8 cellular contexts compared by ENCODE assay signal in genomic region chr19:32404213-32404938, GRCh38. TPM values are rescaled to one million over a fixed set of nuclear protein-coding genes. Genes with fewer than 3 reads are reported as not detected.
DNase-seq lines count a peak whose midpoint lies in the region; ATAC-seq and TF ChIP-seq lines count a peak whose summit lies in the region.

No MANE protein-coding gene starts in this region.

- no peak for TF ChIP-seq POLR2A in adrenal gland (IDR thresholded peaks at IDR 0.05)
- no peak for TF ChIP-seq POLR2A in tibial nerve (IDR thresholded peaks at IDR 0.05)

- 64 to 72% (median 69%) methylated on average over 20 of the region's 20 CpGs for WGBS in adrenal gland, 4 donors
- WGBS in tibial nerve, 2 donors = 61 to 66% methylated on average over 20 of the region's 20 CpGs

- H3K27me3 ChIP-seq in cardiac muscle cell (no peaks in the 10 kb centered on the region), adrenal gland (no peaks in the 10 kb centered on the region), left lung (no peaks in the 10 kb centered on the region), tibial nerve (no peaks in the 10 kb centered on the region)

- DNase-seq in cardiac muscle cell (ENCODE audit: low read depth in 1 of 2, low spot score in 1 of 2) = peak in 1 of 2 donors; percentile 42
- no peak for DNase-seq in Right ventricle myocardium superior
- no peak for DNase-seq in adrenal gland
- no peak for DNase-seq in left lung
- DNase-seq in tibial nerve (ENCODE audit: low spot score in 2 of 2) = no peak
- DNase-seq in posterior cingulate gyrus = no peak
- DNase-seq in germinal center (ENCODE audit: low spot score) = no peak
- DNase-seq in SHP77 treated with DMSO at 0.1 percent for 48 hours (lab: John Stamatoyannopoulos, UW) = no peak

- TF ChIP-seq CTCF in cardiac muscle cell (IDR thresholded peaks at IDR 0.05; ENCODE audit: low read depth, low read length) = no peak
- no peak for TF ChIP-seq CTCF in adrenal gland (IDR thresholded peaks at IDR 0.05)
- no peak for TF ChIP-seq CTCF in left lung (IDR thresholded peaks at IDR 0.05)
- TF ChIP-seq CTCF in tibial nerve (IDR thresholded peaks at IDR 0.05) = no peak

- ATAC-seq in Right ventricle myocardium superior (ENCODE audit: poor library complexity) (no peak), left lung (no peak)

- peak overlapping the region; percentile 62 for H3K4me3 ChIP-seq in cardiac muscle cell
- peak overlapping the region in 2 of 4 donors; percentile 80 to 99 for H3K4me3 ChIP-seq in adrenal gland
- peak overlapping the region; percentile 61 to 84 for H3K4me3 ChIP-seq in left lung
- peak overlapping the region; percentile 76 to 99 (median 90) for H3K4me3 ChIP-seq in tibial nerve

- H3K27ac ChIP-seq in cardiac muscle cell (peak overlapping the region; percentile 97), adrenal gland (peak overlapping the region; percentile 84 to 98 (median 95)), left lung (peak overlapping the region; percentile 97 to 100), tibial nerve (peak overlapping the region in 3 of 4 donors; percentile 96 to 100 (median 99))

- no peaks in the 10 kb centered on the region for H3K36me3 ChIP-seq in cardiac muscle cell
- H3K36me3 ChIP-seq in adrenal gland (replicated peaks in 1 of 2) = peaks cover 0 to 3% of the 10 kb centered on the region in 2 donors
- peaks cover 0 to 9% of the 10 kb centered on the region in 2 donors for H3K36me3 ChIP-seq in left lung
- H3K36me3 ChIP-seq in tibial nerve = peaks cover 0 to 8% (median 3%) of the 10 kb centered on the region in 3 donors

- intact Hi-C loops in Right ventricle myocardium superior (cut with DNase I) = loop anchor here (10.0 kb wide), 1 partner anchor 60 kb away; the partner anchor contains the start of gene ZNF507
- intact Hi-C loops in adrenal gland (cut with DNase I) = no loop called here
- intact Hi-C loops in left lung (cut with DNase I) = no loop called here
- intact Hi-C loops in posterior cingulate gyrus (cut with DNase I) = loop anchor here (10.0 kb wide), 1 partner anchor 170 kb away; no protein-coding TSS in a partner anchor

- H3K4me1 ChIP-seq in cardiac muscle cell (ENCODE audit: low read depth) = peaks cover 19% of the 10 kb centered on the region
- H3K4me1 ChIP-seq in adrenal gland (replicated peaks in 1 of 2) = peaks cover 6 to 22% of the 10 kb centered on the region in 2 donors
- H3K4me1 ChIP-seq in left lung = peaks cover 8 to 37% of the 10 kb centered on the region in 2 donors
- H3K4me1 ChIP-seq in tibial nerve = peaks cover 0 to 34% (median 15%) of the 10 kb centered on the region in 4 donors

- H3K9me3 ChIP-seq in cardiac muscle cell (ENCODE audit: low read depth) = no peaks in the 10 kb centered on the region
- H3K9me3 ChIP-seq in adrenal gland (replicated peaks in 1 of 3) = no peaks in the 10 kb centered on the region
- no peaks in the 10 kb centered on the region for H3K9me3 ChIP-seq in left lung
- no peaks in the 10 kb centered on the region for H3K9me3 ChIP-seq in tibial nerve

- TF ChIP-seq EP300 in tibial nerve (IDR thresholded peaks at IDR 0.05) = no peak

RNA-seq across cellular contexts. Expression of gene DPY19L3, which starts 1.2 kb away (rescaled TPM):
- total RNA-seq in cardiac muscle cell (39.2 and 64.3 TPM in 2 replicates), Right ventricle myocardium superior (6.5 TPM), adrenal gland (10 to 100 TPM; 19.6 to 31.0 (median 25.6) TPM), left lung (10 to 100 TPM; 31.5 to 44.9 TPM), tibial nerve (10 to 100 TPM; 19.4 to 95.7 (median 39.6) TPM)
- polyA plus RNA-seq in cardiac muscle cell (12.5 and 17.8 TPM in 2 replicates), adrenal gland (10 to 100 TPM in 1 of 3 donors, 1 to 10 TPM in 2; 5.4 to 12.9 (median 6.8) TPM)

RNA-seq across cellular contexts. Expression of gene ZNF507, which starts 59.0 kb away (rescaled TPM):
- total RNA-seq in cardiac muscle cell = 6.2 and 10.2 TPM in 2 replicates
- polyA plus RNA-seq in cardiac muscle cell = 4.6 and 6.9 TPM in 2 replicates
- total RNA-seq in Right ventricle myocardium superior = 13.7 TPM
- 10 to 100 TPM; 10.2 to 23.2 (median 15.0) TPM for total RNA-seq in adrenal gland
- polyA plus RNA-seq in adrenal gland = 10 to 100 TPM in 1 of 3 donors, 1 to 10 TPM in 2; 4.3 to 11.1 (median 8.4) TPM
- 10 to 100 TPM; 14.0 to 15.9 TPM for total RNA-seq in left lung
- 10 to 100 TPM; 28.5 to 35.7 (median 32.1) TPM for total RNA-seq in tibial nerve

Comparison
In these comparisons a context has a peak if more than half of its experiments do, and no peak if none do; other contexts are left out.
1. intact Hi-C loops: an anchor here in Right ventricle myocardium superior (10.0 kb wide) and posterior cingulate gyrus (10.0 kb wide); none called in adrenal gland and left lung.